16 cellular contexts compared by ENCODE assay signal in the genomic region with DNA sequence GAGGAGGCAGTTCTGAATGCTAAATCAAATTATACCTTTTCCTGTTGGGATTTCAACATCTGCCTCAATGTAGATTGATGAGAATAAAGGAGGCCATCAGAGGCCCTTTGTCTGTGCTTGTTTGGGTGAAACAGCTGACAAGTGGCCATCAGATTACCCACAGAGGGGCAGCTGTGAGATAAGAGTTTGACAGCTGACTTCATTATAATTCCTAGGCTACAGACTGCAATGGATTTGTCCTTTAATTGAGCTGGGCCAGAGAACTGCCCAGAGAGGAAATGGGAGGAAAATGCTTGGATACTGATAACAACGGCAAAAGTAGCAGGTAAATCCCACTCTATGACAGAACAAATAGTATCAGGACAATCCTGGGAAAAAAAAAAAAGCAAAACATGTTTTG.
A peak's percentile ranks its signal among the peaks of the same experiment; 100 is the strongest.
DNase-seq lines count a peak whose midpoint lies in the region; TF ChIP-seq lines count a peak whose summit lies in the region.
"Had no signal": no experiment of that assay in that cellular context is flagged by ENCODE, and none has a peak within 500 bp of the region (broad histone marks: within the 10 kb centered on the region; RNA-seq: fewer than 3 reads in every experiment).

No MANE protein-coding gene starts in this region.

- H2AFZ ChIP-seq in neural progenitor cell (replicated peaks), result no peak overlapping the region
- no peak overlapping the region for H2AFZ ChIP-seq in PC-9

- H3K4me3 ChIP-seq in neural progenitor cell (no peak overlapping the region), PC-9 (no peak overlapping the region)
- H3K4me3 ChIP-seq: esophagus squamous epithelium, sigmoid colon had no signal

- H3K36me3 ChIP-seq in neural progenitor cell (no peaks in the 10 kb centered on the region), PC-9 (ENCODE audit: low read depth) (no peaks in the 10 kb centered on the region)
- H3K36me3 ChIP-seq: esophagus squamous epithelium, sigmoid colon had no signal

- H3K4me3 Mint-ChIP-seq in endothelial cell (ENCODE audit: unreplicated experiment), result no peak overlapping the region
- H3K4me3 Mint-ChIP-seq in neural progenitor cell, result no peak overlapping the region
- H3K4me3 Mint-ChIP-seq: activated T-helper 17 cell treated with anti-CD3 and anti-CD28 coated beads, Interleukin-2, amount 50 U/mL, for 72 hours; CD14-positive monocyte had no signal

- POLR2A ChIA-PET in PC-9 (lab: Charles Lee; ENCODE audit: unreplicated experiment), result no interaction called here

- H3K27ac ChIP-seq in neural progenitor cell (no peak overlapping the region), PC-9 (no peak overlapping the region)
- H3K27ac ChIP-seq: esophagus squamous epithelium, sigmoid colon had no signal

- H3F3A ChIP-seq in neural progenitor cell (ENCODE audit: low read depth) (no peaks in the 10 kb centered on the region), PC-9 (ENCODE audit: insufficient read depth, low read depth) (no peaks in the 10 kb centered on the region)

- CTCF ChIA-PET in PC-9 (lab: Charles Lee), result no interaction called here

- H3K27me3 Mint-ChIP-seq in endothelial cell (ENCODE audit: unreplicated experiment), result no peaks in the 10 kb centered on the region
- peaks cover 4% of the 10 kb centered on the region for H3K27me3 Mint-ChIP-seq in neural progenitor cell (ENCODE audit: insufficient read depth, low read depth)
- H3K27me3 Mint-ChIP-seq: activated T-helper 17 cell treated with anti-CD3 and anti-CD28 coated beads, Interleukin-2, amount 50 U/mL, for 72 hours had no signal

- peaks cover 5% of the 10 kb centered on the region for H3K4me1 Mint-ChIP-seq in endothelial cell (ENCODE audit: unreplicated experiment)
- peaks cover 15% of the 10 kb centered on the region for H3K4me1 Mint-ChIP-seq in neural progenitor cell
- H3K4me1 Mint-ChIP-seq: activated T-helper 17 cell treated with anti-CD3 and anti-CD28 coated beads, Interleukin-2, amount 50 U/mL, for 72 hours; CD14-positive monocyte had no signal

- H3K4me2 ChIP-seq in neural progenitor cell, result no peak overlapping the region
- H3K4me2 ChIP-seq in PC-9, result no peak overlapping the region

- no peaks in the 10 kb centered on the region for H3K9me2 ChIP-seq in PC-9 (ENCODE audit: insufficient read depth)

- no TSS peak for BruUV-seq in PC-9 (replicated peaks; lab: Mats Ljungman, UMichigan)

- H3K27me3 ChIP-seq in neural progenitor cell (peaks cover 32% of the 10 kb centered on the region), PC-9 (ENCODE audit: insufficient read depth, low read depth) (no peaks in the 10 kb centered on the region)
- H3K27me3 ChIP-seq: esophagus squamous epithelium, sigmoid colon had no signal

- H3K79me2 ChIP-seq in neural progenitor cell (ENCODE audit: low read depth), result no peaks in the 10 kb centered on the region
- no peaks in the 10 kb centered on the region for H3K79me2 ChIP-seq in PC-9 (ENCODE audit: low read depth)

- peak overlapping the region; percentile 72 for H3K27ac Mint-ChIP-seq in endothelial cell (ENCODE audit: unreplicated experiment)
- no peak overlapping the region for H3K27ac Mint-ChIP-seq in neural progenitor cell
- H3K27ac Mint-ChIP-seq: activated T-helper 17 cell treated with anti-CD3 and anti-CD28 coated beads, Interleukin-2, amount 50 U/mL, for 72 hours had no signal

- peak; percentile 6 for DNase-seq in NCI-H1092 (lab: John Stamatoyannopoulos, UW)
- peak; percentile 98 for DNase-seq in NCI-H748 (lab: John Stamatoyannopoulos, UW; ENCODE audit: unreplicated experiment)
- DNase-seq in endothelial cell (ENCODE audit: low spot score), result peak; percentile 3
- peak; percentile 84 for DNase-seq in neural progenitor cell (ENCODE audit: low spot score)
- no peak for DNase-seq in NCI-H128 (lab: John Stamatoyannopoulos, UW; ENCODE audit: unreplicated experiment)
- no peak for DNase-seq in NK-92 (lab: John Stamatoyannopoulos, UW; ENCODE audit: unreplicated experiment)
- DNase-seq in PC-9, result no peak
- no peak for DNase-seq in Kasumi-1 (lab: John Stamatoyannopoulos, UW)
- DNase-seq: activated CD4-positive, alpha-beta T cell treated with anti-CD3 and anti-CD28 coated beads, Interleukin-2, amount 50 U/mL, for 48 hours; esophagus squamous epithelium; NCI-H446 treated with DMSO at 0.1 percent for 48 hours; sigmoid colon; stimulated activated naive CD4-positive, alpha-beta T cell; T1000 had no signal

- no peaks in the 10 kb centered on the region for H3K9me3 Mint-ChIP-seq in endothelial cell (ENCODE audit: unreplicated experiment)
- H3K9me3 Mint-ChIP-seq in neural progenitor cell, result peaks cover 2% of the 10 kb centered on the region

- no peak overlapping the region for H3K9ac ChIP-seq in neural progenitor cell

- intact Hi-C loops in PC-9 (cut with micrococcal nuclease; ENCODE audit: unreplicated experiment), result no loop called here

- no peak for TF ChIP-seq CTCF in endothelial cell (IDR thresholded peaks at IDR 0.05; ENCODE audit: unreplicated experiment)
- no peak for TF ChIP-seq CTCF in neural progenitor cell (IDR thresholded peaks at IDR 0.05)
- no peak for TF ChIP-seq CTCF in PC-9 (conservative IDR thresholded peaks at IDR 0.05)

- no peaks in the 10 kb centered on the region for H3K36me3 Mint-ChIP-seq in endothelial cell (ENCODE audit: low read depth, unreplicated experiment)
- H3K36me3 Mint-ChIP-seq in neural progenitor cell, result no peaks in the 10 kb centered on the region
- H3K36me3 Mint-ChIP-seq: CD14-positive monocyte had no signal

- H3K9me3 ChIP-seq in neural progenitor cell (ENCODE audit: low read depth) (no peaks in the 10 kb centered on the region), PC-9 (ENCODE audit: insufficient read depth, low read depth) (no peaks in the 10 kb centered on the region; the same call in 1 of the 2 replicates)
- H3K9me3 ChIP-seq: esophagus squamous epithelium, sigmoid colon had no signal

- H4K20me1 ChIP-seq in neural progenitor cell (ENCODE audit: low read depth) (no peaks in the 10 kb centered on the region), PC-9 (ENCODE audit: insufficient read depth) (no peaks in the 10 kb centered on the region)

- peaks cover 4% of the 10 kb centered on the region for H3K4me1 ChIP-seq in neural progenitor cell
- H3K4me1 ChIP-seq in PC-9 (replicated peaks; ENCODE audit: insufficient read depth), result no peaks in the 10 kb centered on the region
- H3K4me1 ChIP-seq: esophagus squamous epithelium, sigmoid colon had no signal

Comparison
In these comparisons a context has a peak if more than half of its experiments do, and no peak if none do; other contexts are left out.
1. DNase-seq: peak in NCI-H1092 (single experiment), NCI-H748 (single experiment), endothelial cell (single experiment) and neural progenitor cell (single experiment); none in NCI-H128 (single experiment), NK-92 (single experiment), PC-9 (0 of 2) and Kasumi-1 (0 of 2).